21 cellular contexts compared by ENCODE assay signal in genomic region chr17:39747745-39748144, GRCh38. TPM values are rescaled to one million over a fixed set of nuclear protein-coding genes. Genes with fewer than 3 reads are reported as not detected.
"Had no signal": no experiment of that assay in that cellular context is flagged by ENCODE, and none has a peak within 500 bp of the region (broad histone marks: within the 10 kb centered on the region; RNA-seq: fewer than 3 reads in every experiment).

No MANE protein-coding gene starts in this region.

- H3K4me1 ChIP-seq: SJSA1 had no signal

- H3K36me3 ChIP-seq: SJSA1 had no signal

- DNase-seq: activated CD4-positive, alpha-beta T cell treated with anti-CD3 and anti-CD28 coated beads for 4 hours; activated CD8-positive, alpha-beta memory T cell treated with anti-CD3 and anti-CD28 coated beads, Interleukin-2, amount 10 ng/mL, durations not matched to agents 7 days and 5 days; activated effector memory CD4-positive, alpha-beta T cell treated with anti-CD3 and anti-CD28 coated beads, Interleukin-2, amount 50 U/mL, for 16 hours; activated naive CD4-positive, alpha-beta T cell treated with anti-CD3 and anti-CD28 coated beads for 36 hours; activated naive CD8-positive, alpha-beta T cell treated with anti-CD3 and anti-CD28 coated beads for 36 hours; activated T-cell treated with anti-CD3 and anti-CD28 coated beads, Interleukin-2, amount 50 U/mL, for 4 hours; Kasumi-1; KBM-7; NCI-H1048; NCI-H146; NCI-H187 treated with DMSO at 0.1 percent for 48 hours; NCI-H2081 treated with DMSO at 0.1 percent for 48 hours; NCI-H446; NCI-H524; PC-3; SHP77; SW 1271 had no signal

- H3K27me3 ChIP-seq: SJSA1 had no signal

- H3K27ac Mint-ChIP-seq: activated CD8-positive, alpha-beta memory T cell treated with anti-CD3 and anti-CD28 coated beads, Interleukin-2, amount 10 ng/mL, durations not matched to agents 7 days and 5 days; activated naive CD4-positive, alpha-beta T cell treated with anti-CD3 and anti-CD28 coated beads for 36 hours; activated naive CD8-positive, alpha-beta T cell treated with anti-CD3 and anti-CD28 coated beads for 36 hours had no signal

- H3K4me3 ChIP-seq: SJSA1 had no signal

- H3K4me3 Mint-ChIP-seq: activated CD8-positive, alpha-beta memory T cell treated with anti-CD3 and anti-CD28 coated beads, Interleukin-2, amount 10 ng/mL, durations not matched to agents 7 days and 5 days; activated naive CD4-positive, alpha-beta T cell treated with anti-CD3 and anti-CD28 coated beads for 36 hours; activated naive CD8-positive, alpha-beta T cell treated with anti-CD3 and anti-CD28 coated beads for 36 hours; activated T-cell treated with anti-CD3 and anti-CD28 coated beads, Interleukin-2, amount 50 U/mL, for 4 hours had no signal

- H3K9me3 Mint-ChIP-seq: activated naive CD4-positive, alpha-beta T cell treated with anti-CD3 and anti-CD28 coated beads for 36 hours; activated naive CD8-positive, alpha-beta T cell treated with anti-CD3 and anti-CD28 coated beads for 36 hours; activated T-cell treated with anti-CD3 and anti-CD28 coated beads, Interleukin-2, amount 50 U/mL, for 4 hours had no signal

- H3K27ac ChIP-seq: SJSA1 had no signal

- FAIRE-seq: RCC 7860 had no signal

- H3K36me3 Mint-ChIP-seq: activated CD8-positive, alpha-beta memory T cell treated with anti-CD3 and anti-CD28 coated beads, Interleukin-2, amount 10 ng/mL, durations not matched to agents 7 days and 5 days; activated naive CD8-positive, alpha-beta T cell treated with anti-CD3 and anti-CD28 coated beads for 36 hours had no signal

- ATAC-seq: activated CD4-positive, CD25-positive, alpha-beta regulatory T cell treated with anti-CD3 and anti-CD28 coated beads, Interleukin-2, amount 50 U/mL, for 24 hours; activated CD8-positive, alpha-beta memory T cell treated with anti-CD3 and anti-CD28 coated beads, Interleukin-2, amount 10 ng/mL, durations not matched to agents 7 days and 5 days; activated T-cell treated with anti-CD3 and anti-CD28 coated beads, Interleukin-2, amount 50 U/mL, for 4 hours; PC-3; SK-N-SH treated with all-trans-retinoic acid at 6 μM for 48 hours had no signal

- H3K9me3 ChIP-seq: SJSA1 had no signal

- H3K27me3 Mint-ChIP-seq: activated naive CD8-positive, alpha-beta T cell treated with anti-CD3 and anti-CD28 coated beads for 36 hours had no signal

RNA-seq across cellular contexts. Expression of gene GRB7, which starts 10.0 kb away (rescaled TPM):
- total RNA-seq: SJSA1 had no signal
